Comparison of ENCODE assay signal across 10 cellular contexts in the genomic region with DNA sequence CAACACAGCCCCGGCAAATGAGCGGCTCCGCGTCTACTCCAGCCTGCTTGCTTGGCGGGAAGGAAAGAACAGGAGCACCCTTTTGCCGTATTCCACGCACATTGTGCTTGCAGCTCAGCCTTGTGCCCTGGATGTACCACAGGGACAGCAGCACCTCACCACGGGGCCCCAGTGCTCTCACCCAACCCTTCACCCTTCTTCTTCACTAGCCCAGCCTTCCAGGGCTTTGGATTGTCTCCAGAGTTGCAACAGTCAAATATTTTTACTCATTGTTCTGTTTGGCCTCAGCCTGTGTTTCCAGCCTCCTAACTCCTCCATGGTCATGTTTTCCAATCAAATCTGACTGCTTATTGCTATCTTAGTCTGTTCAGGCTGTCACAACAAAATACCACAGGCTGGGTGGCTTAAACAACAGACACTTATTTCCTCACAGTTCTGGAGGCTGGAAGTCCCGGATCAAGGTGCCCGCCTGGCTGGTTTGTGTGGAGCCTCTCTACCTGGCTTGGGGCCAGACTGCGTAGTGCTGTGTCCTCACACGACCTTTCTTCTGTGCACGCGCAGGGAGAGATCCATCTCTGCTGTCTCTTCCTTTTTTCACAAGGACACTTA.
A peak's percentile ranks its signal among the peaks of the same experiment; 100 is the strongest.
DNase-seq lines count a peak whose midpoint lies in the region; ATAC-seq lines count a peak whose summit lies in the region.
"Had no signal": no experiment of that assay in that cellular context is flagged by ENCODE, and none has a peak within 500 bp of the region (broad histone marks: within the 10 kb centered on the region; RNA-seq: fewer than 3 reads in every experiment).

No MANE protein-coding gene starts in this region.

- H3K27ac ChIP-seq in SK-N-MC, result no peak overlapping the region; the same call in 1 of the 2 replicates
- H3K27ac ChIP-seq: BLaER1 had no signal

- no peaks in the 10 kb centered on the region for H3K9me3 ChIP-seq in SK-N-MC (ENCODE audit: low read depth, low read length)
- H3K9me3 ChIP-seq: BLaER1 had no signal

- ATAC-seq in left ventricle myocardium superior (peak; percentile 80), HG02759 (IDR thresholded peaks at IDR 0.05; ENCODE audit: unreplicated experiment) (no peak)

- intact Hi-C loops in left ventricle myocardium superior (cut with micrococcal nuclease), result loop anchor here (10.0 kb wide), 1 partner anchor 159 kb away; a partner anchor contains a TSS

- H3K4me3 ChIP-seq in SK-N-MC, result peak overlapping the region; percentile 29
- H3K4me3 ChIP-seq: BLaER1 had no signal

- no peaks in the 10 kb centered on the region for H3K36me3 ChIP-seq in SK-N-MC (ENCODE audit: insufficient read depth, low read length)
- H3K36me3 ChIP-seq: BLaER1 had no signal

- DNase-seq in NCI-H345 (lab: John Stamatoyannopoulos, UW) (peak; percentile 46), NCI-H345 treated with DMSO at 0.1 percent for 48 hours (lab: John Stamatoyannopoulos, UW; ENCODE audit: unreplicated experiment) (no peak), SK-N-MC (ENCODE audit: low read depth, low spot score) (no peak), left ventricle myocardium superior (peak; percentile 81), ureter (ENCODE audit: low spot score) (peak; percentile 63), islet precursor cell (no peak), ecto neural progenitor cell (ENCODE audit: low spot score) (no peak)
- DNase-seq: activated CD4-positive, alpha-beta T cell treated with anti-CD3 and anti-CD28 coated beads for 4 hours had no signal

- no peak overlapping the region for H3K9ac ChIP-seq in SK-N-MC (ENCODE audit: insufficient read length)
- H3K9ac ChIP-seq: BLaER1 had no signal

Comparison
In these comparisons a context has a peak if more than half of its experiments do, and no peak if none do; other contexts are left out.
1. DNase-seq: peak in NCI-H345 (single experiment), left ventricle myocardium superior (single experiment) and ureter (single experiment); none in NCI-H345 treated with DMSO at 0.1 percent for 48 hours (single experiment), SK-N-MC (single experiment), islet precursor cell (single experiment) and ecto neural progenitor cell (single experiment).